Comparison of ENCODE assay signal across 12 cellular contexts in the genomic region with DNA sequence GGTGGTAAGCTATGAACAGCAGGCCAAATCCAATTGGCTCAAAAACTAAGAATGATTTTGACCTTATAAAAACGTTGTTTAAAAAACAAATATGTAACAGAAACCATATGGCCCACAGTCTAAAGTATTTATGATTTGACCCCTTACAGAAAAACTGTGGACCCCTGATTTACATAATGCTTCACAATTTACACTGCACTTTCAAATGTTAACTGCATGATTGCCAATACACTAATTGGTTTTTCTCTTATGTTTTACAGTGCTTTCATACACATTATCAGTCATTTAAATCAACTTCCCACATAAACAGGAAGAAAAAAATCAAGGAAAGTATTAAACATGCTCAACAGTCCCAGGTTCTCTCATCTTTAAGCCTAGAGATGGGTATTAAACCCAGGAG. TPM values are rescaled to one million over a fixed set of nuclear protein-coding genes. Genes with fewer than 3 reads are reported as not detected.
"Had no signal": no experiment of that assay in that cellular context is flagged by ENCODE, and none has a peak within 500 bp of the region (broad histone marks: within the 10 kb centered on the region; RNA-seq: fewer than 3 reads in every experiment).

No MANE protein-coding gene starts in this region.

- H2AFZ ChIP-seq: GM23248, GM23338 had no signal

- H3K27ac ChIP-seq: GM23248 had no signal

- H3K9me3 ChIP-seq: HAP-1 had no signal

- FAIRE-seq: H1, H54 had no signal

- H3K4me1 ChIP-seq: HAP-1 had no signal

- H3K4me1 Mint-ChIP-seq: GM23338 had no signal

- H3K9ac ChIP-seq: GM23248 had no signal

- H3K4me3 ChIP-seq: GM23248, GM23338, HAP-1 had no signal

- H3K4me3 Mint-ChIP-seq: GM23338, H9, HFFc6 had no signal

- H3K36me3 ChIP-seq: HAP-1 had no signal

- DNase-seq: GM23248, GOT3, H7, H9, HCEC 1CT, HFFc6 had no signal

- H3K27ac Mint-ChIP-seq: GM23338, H9, HFFc6 had no signal

- ATAC-seq: GM23338, HCT116 had no signal

- H3K4me2 ChIP-seq: GM23338 had no signal

- H3K9me3 Mint-ChIP-seq: GM23338, H9, HFFc6 had no signal

RNA-seq across cellular contexts. Expression of a gene that starts 26.9 kb away (rescaled TPM):
- total RNA-seq: GM23248, H4, H7, HFFc6 had no signal
- polyA plus RNA-seq: GM23248 had no signal
